ENCODE assay signal across 8 cellular contexts in genomic region chr19:44890366-44891015, GRCh38. TPM values are rescaled to one million over a fixed set of nuclear protein-coding genes. Genes with fewer than 3 reads are reported as not detected.
DNase-seq lines count a peak whose midpoint lies in the region; ATAC-seq and TF ChIP-seq lines count a peak whose summit lies in the region.

No MANE protein-coding gene starts in this region.

- in situ Hi-C loops in GM13977 (cut with MboI; ENCODE audit: low pct_unique_long_range_greater_than_20kb, low sequenced_read_pairs, unreplicated experiment) (no loop called here), SK-MEL-5 (cut with HindIII; ENCODE audit: low pct_unique_long_range_greater_than_20kb, low sequenced_read_pairs) (no loop called here)

- peaks cover 31% of the 10 kb centered on the region for H3K36me3 Mint-ChIP-seq in MCF 10A (ENCODE audit: insufficient read depth, unreplicated experiment)

- peaks cover 6% of the 10 kb centered on the region for H3K4me1 ChIP-seq in ACC112 (ENCODE audit: control insufficient read depth, insufficient read depth, low read length, unreplicated experiment)

- POLR2A ChIA-PET in MCF 10A (lab: Yijun Ruan, JAX), result interaction anchor here (0.6 to 1.9 kb wide), 22 partner anchors 17 to 778 kb away, joined by 3 to 17 read pairs (median 3); partner anchors contain the start of genes BLOC1S3, CBLC, CLPTM1 and ERCC1

- peak; percentile 79 for ATAC-seq in HG02763 (IDR thresholded peaks at IDR 0.05; ENCODE audit: unreplicated experiment)

- H3K79me2 ChIP-seq in ACC112 (ENCODE audit: control insufficient read depth, insufficient read depth, low read length, unreplicated experiment), result peaks cover 24% of the 10 kb centered on the region

- H3K27ac Mint-ChIP-seq in MCF 10A (ENCODE audit: low read depth, unreplicated experiment), result peak overlapping the region; percentile 70

- intact Hi-C loops in MCF 10A (cut with micrococcal nuclease), result loop anchor here (1.0 kb wide), 1 partner anchor 43 kb away; no protein-coding TSS in a partner anchor

- H3K36me3 ChIP-seq in ACC112 (ENCODE audit: insufficient read depth, low read length), result 0 out of 2 replicates have a peak, but pooled peaks cover 3% of the 10 kb centered on the region

- H3K4me3 Mint-ChIP-seq in MCF 10A (ENCODE audit: unreplicated experiment), result peak overlapping the region; percentile 74

- no TSS peak for BruUV-seq in MCF 10A (replicated peaks; lab: Mats Ljungman, UMichigan)

- CTCF ChIA-PET in MCF 10A (lab: Yijun Ruan, JAX), result interaction anchor here (0.6 to 2.5 kb wide), 3 partner anchors 13 to 211 kb away, joined by 3 to 16 read pairs (median 6); no protein-coding TSS in a partner anchor

- H3K4me3 ChIP-seq in ACC112 (ENCODE audit: low read depth, low read length), result peak overlapping the region; percentile 69

- no peaks in the 10 kb centered on the region for H3K27me3 Mint-ChIP-seq in MCF 10A (ENCODE audit: insufficient read depth, unreplicated experiment)

- no peaks in the 10 kb centered on the region for H3K9me3 Mint-ChIP-seq in MCF 10A (ENCODE audit: unreplicated experiment)

- peak overlapping the region; percentile 88 for H3K27ac ChIP-seq in ACC112 (ENCODE audit: low read depth, low read length)

- no peaks in the 10 kb centered on the region for H3K27me3 ChIP-seq in ACC112 (ENCODE audit: insufficient read depth, low read length)

- DNase-seq in GM13977 (ENCODE audit: low spot score) (peak; percentile 94), NCI-H1092 treated with DMSO at 0.1 percent for 48 hours (lab: John Stamatoyannopoulos, UW) (peak; percentile 100), SK-MEL-5 (ENCODE audit: low read depth, low spot score) (peak; percentile 100), MCF 10A (ENCODE audit: unreplicated experiment) (peak; percentile 100), iPS DF 19.7 (ENCODE audit: low read depth, low spot score) (peak; percentile 100), retina (peak; percentile 99)

- peaks cover 25% of the 10 kb centered on the region for H3K4me1 Mint-ChIP-seq in MCF 10A (ENCODE audit: insufficient read depth, unreplicated experiment)

- no peak for TF ChIP-seq CTCF in GM13977 (IDR thresholded peaks at IDR 0.05; ENCODE audit: extremely low read depth, insufficient read depth, missing control alignments)
- no peak for TF ChIP-seq CTCF in MCF 10A (IDR thresholded peaks at IDR 0.05; ENCODE audit: unreplicated experiment)

- H2AFZ ChIP-seq in ACC112 (ENCODE audit: low read length, unreplicated experiment), result peak overlapping the region; percentile 68

RNA-seq across cellular contexts. Expression of gene TOMM40, which starts 0.6 kb away (rescaled TPM):
- total RNA-seq in SK-MEL-5 (2014; rRNA removed; shearing (Covaris generic)), result 96.6 and 106 TPM in 2 replicates
- polyA plus RNA-seq in SK-MEL-5 (2015; cell fraction: cytosol; rRNA removed), result 157 and 170 TPM in 2 replicates
- 60.5 and 83.2 TPM in 2 replicates for polyA plus RNA-seq in SK-MEL-5 (2015; cell fraction: nucleus; rRNA removed)
- total RNA-seq in MCF 10A (2022), result 69.7 and 114 TPM in 2 replicates

RNA-seq across cellular contexts. Expression of gene APOE, which starts 15.1 kb away (rescaled TPM):
- 225 and 263 TPM in 2 replicates for total RNA-seq in SK-MEL-5 (2014; rRNA removed; shearing (Covaris generic))
- 269 and 331 TPM in 2 replicates for polyA plus RNA-seq in SK-MEL-5 (2015; cell fraction: cytosol; rRNA removed)
- polyA plus RNA-seq in SK-MEL-5 (2015; cell fraction: nucleus; rRNA removed), result 16.0 and 25.8 TPM in 2 replicates
- 3.3 and 7.0 TPM in 2 replicates for total RNA-seq in MCF 10A (2022)

RNA-seq across cellular contexts. Expression of gene APOC1, which starts 23.9 kb away (rescaled TPM):
- total RNA-seq in SK-MEL-5 (2014; rRNA removed; shearing (Covaris generic)), result 17.3 and 34.2 TPM in 2 replicates
- 10.3 and 18.6 TPM in 2 replicates for polyA plus RNA-seq in SK-MEL-5 (2015; cell fraction: cytosol; rRNA removed)
- not detected in 2 replicates for polyA plus RNA-seq in SK-MEL-5 (2015; cell fraction: nucleus; rRNA removed)
- 1.1 and 2.7 TPM in 2 replicates for total RNA-seq in MCF 10A (2022)

RNA-seq across cellular contexts. Expression of gene NECTIN2, which starts 44.4 kb away (rescaled TPM):
- 27.3 and 32.6 TPM in 2 replicates for total RNA-seq in SK-MEL-5 (2014; rRNA removed; shearing (Covaris generic))
- 55.9 and 71.3 TPM in 2 replicates for polyA plus RNA-seq in SK-MEL-5 (2015; cell fraction: cytosol; rRNA removed)
- 9.5 and 10.5 TPM in 2 replicates for polyA plus RNA-seq in SK-MEL-5 (2015; cell fraction: nucleus; rRNA removed)
- 46.5 and 56.7 TPM in 2 replicates for total RNA-seq in MCF 10A (2022)

RNA-seq across cellular contexts. Expression of gene APOC4, which starts 51.5 kb away (rescaled TPM):
- total RNA-seq in SK-MEL-5 (2014; rRNA removed; shearing (Covaris generic)), result not detected in 2 replicates
- not detected in 2 replicates for polyA plus RNA-seq in SK-MEL-5 (2015; cell fraction: cytosol; rRNA removed)
- polyA plus RNA-seq in SK-MEL-5 (2015; cell fraction: nucleus; rRNA removed), result 0.44 TPM in 1 of 2 replicates, not detected in the other
- not detected in 2 replicates for total RNA-seq in MCF 10A (2022)

Comparison
In these comparisons a context has a peak if more than half of its experiments do, and no peak if none do; other contexts are left out.
1. Peak in every context shown above with its lines: DNase-seq, ATAC-seq, H3K4me3 ChIP-seq and H3K27ac ChIP-seq.
2. RNA of gene APOE, which starts 15.1 kb away (total RNA-seq): 225 to 263 TPM in SK-MEL-5; 3.3 to 7.0 TPM in MCF 10A; every median in the first group is over 10 times any median in the second.